Comparison of ENCODE assay signal across 14 cellular contexts in genomic region chr15:63075072-63075995, GRCh38. TPM values are rescaled to one million over a fixed set of nuclear protein-coding genes. Genes with fewer than 3 reads are reported as not detected.
DNase-seq lines count a peak whose midpoint lies in the region; ATAC-seq, FAIRE-seq and TF ChIP-seq lines count a peak whose summit lies in the region.
"Had no signal": no experiment of that assay in that cellular context is flagged by ENCODE, and none has a peak within 500 bp of the region (broad histone marks: within the 10 kb centered on the region; RNA-seq: fewer than 3 reads in every experiment).

No MANE protein-coding gene starts in this region.

- intact Hi-C loops in HepG2 (cut with micrococcal nuclease; ENCODE audit: unreplicated experiment) = no loop called here
- intact Hi-C loops in kidney (cut with DNase I) = no loop called here

- no peak for TF ChIP-seq CTCF in liver (IDR thresholded peaks at IDR 0.05; ENCODE audit: low read depth, low read length, missing input control)
- TF ChIP-seq CTCF in HepG2 (CRISPR knock-in tag; IDR thresholded peaks at IDR 0.05) = no peak
- no peak for TF ChIP-seq CTCF in fibroblast of lung (conservative IDR thresholded peaks at IDR 0.05 in 1 of 2, IDR thresholded peaks at IDR 0.05 in 1 of 2; ENCODE audit: low read depth in 1 of 2, low read length in 2 of 2)
- no peak for TF ChIP-seq CTCF in neural progenitor cell (IDR thresholded peaks at IDR 0.05)
- TF ChIP-seq CTCF in kidney (IDR thresholded peaks at IDR 0.05; ENCODE audit: borderline replicate concordance, extremely low read depth, insufficient read depth) = no peak

- H3K9me3 ChIP-seq in liver (ENCODE audit: control insufficient read depth in 4 of 4, low read length in 3 of 4) = no peaks in the 10 kb centered on the region
- H3K9me3 ChIP-seq in HepG2 (ENCODE audit: low read length) = no peaks in the 10 kb centered on the region
- no peaks in the 10 kb centered on the region for H3K9me3 ChIP-seq in fibroblast of lung (ENCODE audit: control insufficient read depth, insufficient read depth, low read depth, low read length)
- H3K9me3 ChIP-seq in neural progenitor cell (ENCODE audit: low read depth) = no peaks in the 10 kb centered on the region
- H3K9me3 ChIP-seq in kidney (ENCODE audit: control insufficient read depth in 1 of 2, low read length in 2 of 2) = no peaks in the 10 kb centered on the region
- H3K9me3 ChIP-seq: right lobe of liver had no signal

- H3K36me3 ChIP-seq in liver (ENCODE audit: control insufficient read depth in 4 of 4, insufficient read depth in 3 of 4, low read depth in 1 of 4, low read length in 3 of 4) = peaks cover 0 to 12% (median 5%) of the 10 kb centered on the region in 4 donors
- H3K36me3 ChIP-seq in HepG2 (replicated peaks in 1 of 2; ENCODE audit: control insufficient read depth in 1 of 2, insufficient read depth in 2 of 2, low read length in 2 of 2) = peaks cover 1 to 12% of the 10 kb centered on the region in 2 experiments
- no peaks in the 10 kb centered on the region for H3K36me3 ChIP-seq in fibroblast of lung (ENCODE audit: control insufficient read depth, insufficient read depth, low read length)
- peaks cover 3% of the 10 kb centered on the region for H3K36me3 ChIP-seq in neural progenitor cell
- peaks cover 2 to 7% of the 10 kb centered on the region in 2 donors for H3K36me3 ChIP-seq in kidney (ENCODE audit: control insufficient read depth in 1 of 2, insufficient read depth in 2 of 2, low read length in 2 of 2)

- no peak overlapping the region for H3K4me2 ChIP-seq in HepG2 (ENCODE audit: low read depth, low read length)
- H3K4me2 ChIP-seq in fibroblast of lung (ENCODE audit: extremely low read depth, insufficient read depth, low read length) = peak overlapping the region; percentile 6
- H3K4me2 ChIP-seq in neural progenitor cell = peak overlapping the region; percentile 21

- H4K20me1 ChIP-seq in HepG2 (ENCODE audit: insufficient read depth, low read length) (no peaks in the 10 kb centered on the region), fibroblast of lung (ENCODE audit: control insufficient read depth, extremely low read depth, insufficient read depth, low read length) (no peaks in the 10 kb centered on the region), neural progenitor cell (ENCODE audit: low read depth) (peaks cover 3% of the 10 kb centered on the region)

- no peak for TF ChIP-seq RAD21 in liver (IDR thresholded peaks at IDR 0.05)
- no peak for TF ChIP-seq RAD21 in HepG2 (CRISPR knock-in tag; IDR thresholded peaks at IDR 0.05)

- no peaks in the 10 kb centered on the region for H3K9me3 Mint-ChIP-seq in neural progenitor cell
- H3K9me3 Mint-ChIP-seq: activated naive CD4-positive, alpha-beta T cell treated with anti-CD3 and anti-CD28 coated beads for 36 hours had no signal

- WGBS in liver = 81% methylated on average over 17 of the region's 17 CpGs
- 94% methylated on average over 15 of the region's 17 CpGs for WGBS in HepG2 (ENCODE audit: low lambda C conversion rate)

- TF ChIP-seq POLR2A in HepG2 (IDR thresholded peaks at IDR 0.05; ENCODE audit: insufficient read depth in 1 of 2, low read depth in 2 of 2, low read length in 2 of 2) = no peak

- H3K4me1 Mint-ChIP-seq in neural progenitor cell = peaks cover 29% of the 10 kb centered on the region

- in situ Hi-C loops in HepG2 (cut with HindIII; ENCODE audit: extremely low pct_ligation_motif_present, low pct_unique_long_range_greater_than_20kb) = no loop called here

- DNase-seq in HepG2 (ENCODE audit: low spot score) (no peak), fibroblast of lung (ENCODE audit: low read depth in 2 of 2) (peak; percentile 68 to 72), neural progenitor cell (ENCODE audit: low spot score) (no peak), SKM-1 (lab: John Stamatoyannopoulos, UW; ENCODE audit: unreplicated experiment) (no peak), kidney (no peak), AML-193 (lab: John Stamatoyannopoulos, UW) (no peak)
- DNase-seq in activated T-cell treated with anti-CD3 and anti-CD28 coated beads, Interleukin-2, amount 50 U/mL, for 1 hour = no peak
- DNase-seq: activated naive CD4-positive, alpha-beta T cell treated with anti-CD3 and anti-CD28 coated beads for 36 hours; cortex of kidney; DMS153; Karpas-422; right lobe of liver; T-helper 9 cell had no signal

- no peak overlapping the region for H3K27ac ChIP-seq in liver (ENCODE audit: low read depth in 1 of 2, low read length in 2 of 2)
- no peak overlapping the region for H3K27ac ChIP-seq in HepG2 (ENCODE audit: extremely low read length, insufficient read depth, low read length)
- no peak overlapping the region for H3K27ac ChIP-seq in fibroblast of lung (ENCODE audit: insufficient read depth, low read length)
- no peak overlapping the region for H3K27ac ChIP-seq in neural progenitor cell
- no peak overlapping the region for H3K27ac ChIP-seq in kidney (ENCODE audit: low read depth in 2 of 2, low read length in 2 of 2)
- H3K27ac ChIP-seq: right lobe of liver had no signal

- H3K4me1 ChIP-seq in liver (ENCODE audit: control insufficient read depth in 4 of 4, insufficient read depth in 4 of 4, low read length in 3 of 4) (peaks cover 0 to 3% (median 0%) of the 10 kb centered on the region in 4 donors), HepG2 (ENCODE audit: insufficient read depth, low read length) (peaks cover 14% of the 10 kb centered on the region), fibroblast of lung (ENCODE audit: control insufficient read depth, extremely low read depth, insufficient read depth, low read length) (peaks cover 3% of the 10 kb centered on the region), neural progenitor cell (peaks cover 39% of the 10 kb centered on the region), kidney (ENCODE audit: control insufficient read depth in 1 of 2, insufficient read depth in 1 of 2, low read depth in 1 of 2, low read length in 2 of 2) (peaks cover 0 to 3% of the 10 kb centered on the region in 2 donors)

- FAIRE-seq in HepG2 (lab: Jason Lieb, UNC) (no peak), kidney (lab: Jason Lieb, UNC) (no peak)

- no peak for ATAC-seq in HepG2

- H3K4me3 ChIP-seq in liver (ENCODE audit: low read depth in 1 of 3, low read length in 3 of 3) = no peak overlapping the region
- no peak overlapping the region for H3K4me3 ChIP-seq in HepG2 (replicated peaks in 1 of 3; ENCODE audit: insufficient read depth in 1 of 3, low read depth in 2 of 3, low read length in 3 of 3)
- H3K4me3 ChIP-seq in fibroblast of lung (replicated peaks in 1 of 4; ENCODE audit: control extremely low read depth in 1 of 4, insufficient read depth in 1 of 4, low read depth in 3 of 4, low read length in 4 of 4) = no peak overlapping the region
- no peak overlapping the region for H3K4me3 ChIP-seq in neural progenitor cell
- H3K4me3 ChIP-seq in kidney (ENCODE audit: low read length in 2 of 2) = no peak overlapping the region
- H3K4me3 ChIP-seq: right lobe of liver had no signal

- H3K9ac ChIP-seq in liver (ENCODE audit: low read depth in 1 of 2, low read length in 2 of 2) = no peak overlapping the region
- no peak overlapping the region for H3K9ac ChIP-seq in HepG2 (ENCODE audit: insufficient read depth, low read depth, low read length)
- H3K9ac ChIP-seq in fibroblast of lung (ENCODE audit: insufficient read depth, low read length) = peak overlapping the region; percentile 14
- H3K9ac ChIP-seq in neural progenitor cell = no peak overlapping the region
- no peak overlapping the region for H3K9ac ChIP-seq in kidney (ENCODE audit: low read length in 2 of 2)

- H3K79me2 ChIP-seq in HepG2 (ENCODE audit: insufficient read depth, low read length) (no peaks in the 10 kb centered on the region), fibroblast of lung (ENCODE audit: control insufficient read depth, insufficient read depth, low read length) (no peaks in the 10 kb centered on the region), neural progenitor cell (ENCODE audit: low read depth) (no peaks in the 10 kb centered on the region)

- no TSS peak for BruUV-seq in HepG2 (replicated peaks; lab: Mats Ljungman, UMichigan)

- POLR2A ChIA-PET in HepG2 (lab: Yijun Ruan, JAX) = no interaction called here

- TF ChIP-seq EP300 in HepG2 (IDR thresholded peaks at IDR 0.05; ENCODE audit: low read depth in 2 of 2, low read length in 2 of 2) (no peak), HepG2 (CRISPR knock-in tag; IDR thresholded peaks at IDR 0.05; ENCODE audit: borderline replicate concordance) (no peak)

- peaks cover 19% of the 10 kb centered on the region for H3K36me3 Mint-ChIP-seq in neural progenitor cell

- CTCF ChIA-PET in HepG2 (lab: Yijun Ruan, JAX; ENCODE audit: low intra/inter-chr PET ratio, low total read pairs) = no interaction called here

- H3K4me3 Mint-ChIP-seq in neural progenitor cell = no peak overlapping the region
- H3K4me3 Mint-ChIP-seq: activated naive CD4-positive, alpha-beta T cell treated with anti-CD3 and anti-CD28 coated beads for 36 hours had no signal

- H3K27me3 Mint-ChIP-seq in neural progenitor cell (ENCODE audit: insufficient read depth, low read depth) = peaks cover 9% of the 10 kb centered on the region

- peaks cover 56% of the 10 kb centered on the region for H3F3A ChIP-seq in neural progenitor cell (ENCODE audit: low read depth)

- no peak overlapping the region for H2AFZ ChIP-seq in HepG2 (ENCODE audit: low read length)
- H2AFZ ChIP-seq in fibroblast of lung (ENCODE audit: low read length) = no peak overlapping the region
- H2AFZ ChIP-seq in neural progenitor cell (replicated peaks) = peak overlapping the region; percentile 55

- H3K27me3 ChIP-seq in liver (ENCODE audit: control insufficient read depth in 4 of 4, insufficient read depth in 4 of 4, low read length in 3 of 4) (no peaks in the 10 kb centered on the region), HepG2 (ENCODE audit: control insufficient read depth in 1 of 2, insufficient read depth in 2 of 2, low read length in 2 of 2) (no peaks in the 10 kb centered on the region), fibroblast of lung (ENCODE audit: control insufficient read depth, insufficient read depth, low read length) (no peaks in the 10 kb centered on the region), neural progenitor cell (no peaks in the 10 kb centered on the region)
- H3K27me3 ChIP-seq: right lobe of liver had no signal

- no peak overlapping the region for H3K27ac Mint-ChIP-seq in neural progenitor cell
- H3K27ac Mint-ChIP-seq: activated naive CD4-positive, alpha-beta T cell treated with anti-CD3 and anti-CD28 coated beads for 36 hours had no signal

RNA-seq across cellular contexts. Expression of gene TPM1, which starts 32.8 kb away (rescaled TPM):
- total RNA-seq in liver (100 to 1,000 TPM in 1 of 2 donors, 10 to 100 TPM in 1; 64.7 to 101 TPM), HepG2 (2016; rRNA removed; fragmentation: Illumina TruSeq; extraction: Trizol) (98.9 and 113 TPM in 2 replicates), fibroblast of lung (224 and 279 TPM in 2 replicates), neural progenitor cell (ENCODE audit: low replicate concordance) (614 and 623 TPM in 2 replicates), kidney (473 TPM)
- polyA plus RNA-seq in liver (10 to 100 TPM; 69.6 to 73.3 TPM), HepG2 (2011; rRNA removed) (92.4 and 109 TPM in 2 replicates), fibroblast of lung (515 and 1,732 TPM in 2 replicates), kidney (ENCODE audit: insufficient read depth, low read depth, low replicate concordance) (252 TPM)
- 49.9 and 54.7 TPM in 2 replicates for total RNA-seq in HepG2 (2016; cell fraction: cytosol; rRNA removed; fragmentation: Illumina TruSeq; extraction: Trizol; ENCODE audit: low read depth)
- 98.4 and 114 TPM in 2 replicates for total RNA-seq in HepG2 (2016; cell fraction: insoluble cytoplasmic fraction; rRNA removed; fragmentation: Illumina TruSeq; extraction: Trizol)
- 81.1 and 86.7 TPM in 2 replicates for total RNA-seq in HepG2 (2016; cell fraction: membrane; rRNA removed; fragmentation: Illumina TruSeq; extraction: Trizol)
- total RNA-seq in HepG2 (2016; cell fraction: nucleus; rRNA removed; fragmentation: Illumina TruSeq; extraction: Trizol) = 75.6 and 78.8 TPM in 2 replicates
- 45.6 and 56.5 TPM in 2 replicates for polyA plus RNA-seq in HepG2 (2011; cell fraction: cytosol; rRNA removed)
- polyA plus RNA-seq in HepG2 (2011; cell fraction: nucleus; rRNA removed) = 245 and 247 TPM in 2 replicates
- polyA plus RNA-seq in HepG2 (2012) = 72.3 and 73.8 TPM in 2 replicates
- 39.7 and 50.0 TPM in 2 replicates for polyA plus RNA-seq in HepG2 (2016; cell fraction: cytosol; fragmentation: Illumina TruSeq; extraction: Trizol; ENCODE audit: low read depth)
- polyA plus RNA-seq in HepG2 (2016; cell fraction: insoluble cytoplasmic fraction; fragmentation: Illumina TruSeq; extraction: Trizol; ENCODE audit: low read depth) = 112 and 120 TPM in 2 replicates
- polyA plus RNA-seq in HepG2 (2016; cell fraction: membrane; fragmentation: Illumina TruSeq; extraction: Trizol; ENCODE audit: low read depth) = 59.4 and 60.5 TPM in 2 replicates
- 97.1 and 98.9 TPM in 2 replicates for polyA plus RNA-seq in HepG2 (2016; cell fraction: nucleus; fragmentation: Illumina TruSeq; extraction: Trizol; ENCODE audit: insufficient read depth, low read depth)
- polyA minus RNA-seq in HepG2 (2011; rRNA and poly(A)+ RNA removed; ENCODE audit: low replicate concordance) = 56.1 and 110 TPM in 2 replicates
- 22.5 and 29.1 TPM in 2 replicates for polyA minus RNA-seq in HepG2 (2011; cell fraction: cytosol; rRNA and poly(A)+ RNA removed)
- 274 and 286 TPM in 2 replicates for polyA minus RNA-seq in HepG2 (2011; cell fraction: nucleus; rRNA and poly(A)+ RNA removed)
- polyA plus RNA-seq in fibroblast of lung (2012) = 351 and 1,059 TPM in 2 replicates
- polyA minus RNA-seq in fibroblast of lung (ENCODE audit: low replicate concordance) = 61.4 and 196 TPM in 2 replicates

RNA-seq across cellular contexts. Expression of gene LACTB, which starts 46.3 kb away (rescaled TPM):
- 10 to 100 TPM; 13.2 to 19.7 TPM for total RNA-seq in liver
- 10 to 100 TPM; 18.5 to 25.3 TPM for polyA plus RNA-seq in liver
- 23.0 and 31.0 TPM in 2 replicates for total RNA-seq in HepG2 (2016; rRNA removed; fragmentation: Illumina TruSeq; extraction: Trizol)
- total RNA-seq in HepG2 (2016; cell fraction: cytosol; rRNA removed; fragmentation: Illumina TruSeq; extraction: Trizol; ENCODE audit: low read depth) = 2.6 and 4.7 TPM in 2 replicates
- 20.3 and 27.6 TPM in 2 replicates for total RNA-seq in HepG2 (2016; cell fraction: insoluble cytoplasmic fraction; rRNA removed; fragmentation: Illumina TruSeq; extraction: Trizol)
- 6.4 and 8.7 TPM in 2 replicates for total RNA-seq in HepG2 (2016; cell fraction: membrane; rRNA removed; fragmentation: Illumina TruSeq; extraction: Trizol)
- total RNA-seq in HepG2 (2016; cell fraction: nucleus; rRNA removed; fragmentation: Illumina TruSeq; extraction: Trizol) = 10.8 and 14.7 TPM in 2 replicates
- polyA plus RNA-seq in HepG2 (2011; rRNA removed) = 12.2 and 14.8 TPM in 2 replicates
- 7.4 and 10.0 TPM in 2 replicates for polyA plus RNA-seq in HepG2 (2011; cell fraction: cytosol; rRNA removed)
- 4.0 and 4.7 TPM in 2 replicates for polyA plus RNA-seq in HepG2 (2011; cell fraction: nucleus; rRNA removed)
- polyA plus RNA-seq in HepG2 (2012) = 18.6 and 25.3 TPM in 2 replicates
- polyA plus RNA-seq in HepG2 (2016; cell fraction: cytosol; fragmentation: Illumina TruSeq; extraction: Trizol; ENCODE audit: low read depth) = 2.1 and 2.8 TPM in 2 replicates
- 27.4 and 33.8 TPM in 2 replicates for polyA plus RNA-seq in HepG2 (2016; cell fraction: insoluble cytoplasmic fraction; fragmentation: Illumina TruSeq; extraction: Trizol; ENCODE audit: low read depth)
- polyA plus RNA-seq in HepG2 (2016; cell fraction: membrane; fragmentation: Illumina TruSeq; extraction: Trizol; ENCODE audit: low read depth) = 4.7 and 5.9 TPM in 2 replicates
- 13.9 and 15.3 TPM in 2 replicates for polyA plus RNA-seq in HepG2 (2016; cell fraction: nucleus; fragmentation: Illumina TruSeq; extraction: Trizol; ENCODE audit: insufficient read depth, low read depth)
- 2.3 and 2.8 TPM in 2 replicates for polyA minus RNA-seq in HepG2 (2011; rRNA and poly(A)+ RNA removed; ENCODE audit: low replicate concordance)
- polyA minus RNA-seq in HepG2 (2011; cell fraction: cytosol; rRNA and poly(A)+ RNA removed) = 8.0 and 8.3 TPM in 2 replicates
- 10.9 and 15.3 TPM in 2 replicates for polyA minus RNA-seq in HepG2 (2011; cell fraction: nucleus; rRNA and poly(A)+ RNA removed)
- total RNA-seq in fibroblast of lung = 22.6 and 29.2 TPM in 2 replicates
- polyA plus RNA-seq in fibroblast of lung = 39.2 and 42.8 TPM in 2 replicates
- polyA plus RNA-seq in fibroblast of lung (2012) = 32.9 and 33.7 TPM in 2 replicates
- polyA minus RNA-seq in fibroblast of lung (ENCODE audit: low replicate concordance) = 2.3 TPM in 1 of 2 replicates, not detected in the other
- 3.6 and 4.4 TPM in 2 replicates for total RNA-seq in neural progenitor cell (ENCODE audit: low replicate concordance)
- total RNA-seq in kidney = 17.6 TPM
- 16.8 TPM for polyA plus RNA-seq in kidney (ENCODE audit: insufficient read depth, low read depth, low replicate concordance)

Comparison
In these comparisons a context has a peak if more than half of its experiments do, and no peak if none do; other contexts are left out.
1. DNase-seq: peak in fibroblast of lung (2 of 2); none in HepG2 (single experiment), neural progenitor cell (single experiment), SKM-1 (single experiment), activated T-cell treated with anti-CD3 and anti-CD28 coated beads, Interleukin-2, amount 50 U/mL, for 1 hour (single experiment), kidney (single experiment) and AML-193 (0 of 2).